ENCODE assay signal across 8 cellular contexts in genomic region chr19:18416778-18417249, GRCh38. TPM values are rescaled to one million over a fixed set of nuclear protein-coding genes. Genes with fewer than 3 reads are reported as not detected.
DNase-seq lines count a peak whose midpoint lies in the region; ATAC-seq and TF ChIP-seq lines count a peak whose summit lies in the region.

No MANE protein-coding gene starts in this region.

- peaks cover 18% of the 10 kb centered on the region for H3K36me3 Mint-ChIP-seq in Caco-2 (ENCODE audit: insufficient read depth, unreplicated experiment)

- H3K4me3 Mint-ChIP-seq in Caco-2 (ENCODE audit: unreplicated experiment): peak overlapping the region; percentile 89

- no peaks in the 10 kb centered on the region for H3K27me3 Mint-ChIP-seq in Caco-2 (ENCODE audit: insufficient read depth, unreplicated experiment)

- no peaks in the 10 kb centered on the region for H3K36me3 ChIP-seq in Caco-2 (ENCODE audit: control insufficient read depth, insufficient read depth, low read length)
- H3K36me3 ChIP-seq in adrenal gland (replicated peaks in 1 of 2): no peaks in the 10 kb centered on the region
- no peaks in the 10 kb centered on the region for H3K36me3 ChIP-seq in aorta (ENCODE audit: control insufficient read depth in 1 of 2, insufficient read depth in 2 of 2, low read length in 1 of 2)

- POLR2A ChIA-PET in Caco-2 (lab: Charles Lee): interaction anchor here (0.5 to 4.0 kb wide), 9 partner anchors 15 to 192 kb away, joined by 3 to 32 read pairs (median 4); partner anchors contain the start of genes JUND and LSM4

- H3K9me3 ChIP-seq in Caco-2: no peaks in the 10 kb centered on the region
- H3K9me3 ChIP-seq in adrenal gland (replicated peaks in 1 of 3): no peaks in the 10 kb centered on the region
- H3K9me3 ChIP-seq in aorta (ENCODE audit: control insufficient read depth, low read length): no peaks in the 10 kb centered on the region

- H3K4me3 ChIP-seq in Caco-2 (ENCODE audit: low read depth, low read length) (peak overlapping the region; percentile 57), adrenal gland (peak overlapping the region in 1 of 4 donors; percentile 50), aorta (ENCODE audit: low read length in 2 of 2) (peak overlapping the region in 1 of 2 donors; percentile 6)

- intact Hi-C loops in Caco-2 (cut with micrococcal nuclease; ENCODE audit: unreplicated experiment): no loop called here
- intact Hi-C loops in adrenal gland (cut with DNase I): no loop called here
- intact Hi-C loops in Right ventricle myocardium superior (cut with DNase I): no loop called here
- intact Hi-C loops in aorta (cut with DNase I): loop anchor here (1.0 to 10.0 kb wide), 4 partner anchors 113 to 212 kb away; partner anchors contain the start of genes JUND (in 1 of the 2) and RAB3A (in 1 of the 2)

- no peak for TF ChIP-seq POLR2A in adrenal gland (IDR thresholded peaks at IDR 0.05)

- no peaks in the 10 kb centered on the region for H3K27me3 ChIP-seq in Caco-2 (replicated peaks; ENCODE audit: control insufficient read depth, insufficient read depth, low read length)
- no peaks in the 10 kb centered on the region for H3K27me3 ChIP-seq in adrenal gland
- no peaks in the 10 kb centered on the region for H3K27me3 ChIP-seq in aorta (ENCODE audit: control insufficient read depth in 1 of 2, insufficient read depth in 2 of 2, low read length in 1 of 2)

- H3K4me1 Mint-ChIP-seq in Caco-2 (ENCODE audit: low read depth, unreplicated experiment): no peaks in the 10 kb centered on the region

- no peak for TF ChIP-seq CTCF in Caco-2 (IDR thresholded peaks at IDR 0.05; ENCODE audit: insufficient read depth in 1 of 2, low read depth in 1 of 2, low read length in 1 of 2, severe bottlenecking in 1 of 2, unreplicated experiment in 1 of 2)
- no peak for TF ChIP-seq CTCF in adrenal gland (IDR thresholded peaks at IDR 0.05)
- TF ChIP-seq CTCF in omental fat pad (IDR thresholded peaks at IDR 0.05): no peak

- CTCF ChIA-PET in Caco-2 (lab: Charles Lee): interaction anchor here (0.7 to 1.8 kb wide), 8 partner anchors 15 to 139 kb away, joined by 3 to 11 read pairs (median 4); partner anchors contain the start of gene GDF15

- BruUV-seq in Caco-2 (replicated peaks; lab: Mats Ljungman, UMichigan): no TSS peak

- 0 to 1% (median 1%) methylated on average over 6 to 44 of the region's 44 CpGs for WGBS in adrenal gland, 4 donors
- 1% methylated on average over 40 to 44 of the region's 44 CpGs for WGBS in aorta, 2 donors

- H3K9me3 Mint-ChIP-seq in Caco-2 (ENCODE audit: unreplicated experiment): no peaks in the 10 kb centered on the region

- peak; percentile 64 for ATAC-seq in Right ventricle myocardium superior (ENCODE audit: poor library complexity)
- peak; percentile 43 for ATAC-seq in omental fat pad (ENCODE audit: low FRiP score)
- peak; percentile 82 for ATAC-seq in aorta (ENCODE audit: low FRiP score)
- no peak for ATAC-seq in HG02588 (IDR thresholded peaks at IDR 0.05; ENCODE audit: unreplicated experiment)

- DNase-seq in Caco-2 (peak; percentile 87 to 88), Kasumi-1 (lab: John Stamatoyannopoulos, UW) (peak; percentile 91 to 92), SHP77 treated with DMSO at 0.1 percent for 48 hours (lab: John Stamatoyannopoulos, UW) (peak; percentile 64), adrenal gland (peak; percentile 80 to 93 (median 85)), Right ventricle myocardium superior (peak; percentile 95), omental fat pad (ENCODE audit: low spot score) (no peak), aorta (peak; percentile 97 to 98)

- H3K27ac ChIP-seq in adrenal gland (peak overlapping the region; percentile 72 to 92 (median 85)), aorta (ENCODE audit: low read depth in 1 of 2, low read length in 2 of 2) (peak overlapping the region in 1 of 2 donors; percentile 71)

- H3K4me1 ChIP-seq in Caco-2: peaks cover 33% of the 10 kb centered on the region
- peaks cover 38 to 57% of the 10 kb centered on the region in 2 donors for H3K4me1 ChIP-seq in adrenal gland (replicated peaks in 1 of 2)
- no peaks in the 10 kb centered on the region for H3K4me1 ChIP-seq in aorta (ENCODE audit: control insufficient read depth in 1 of 2, insufficient read depth in 2 of 2, low read length in 2 of 2)

- H3K27ac Mint-ChIP-seq in Caco-2 (ENCODE audit: unreplicated experiment): peak overlapping the region; percentile 91

RNA-seq across cellular contexts. Expression of gene SSBP4, which starts 2.4 kb away (rescaled TPM):
- total RNA-seq in Caco-2 (2022): 46.2 and 49.4 TPM in 2 replicates
- total RNA-seq in adrenal gland: 100 to 1,000 TPM in 1 of 8 donors, 10 to 100 TPM in 7; 38.9 to 119 (median 73.7) TPM
- 100 to 1,000 TPM in 2 of 3 donors, 1 to 10 TPM in 1; 9.1 to 160 (median 136) TPM for polyA plus RNA-seq in adrenal gland
- total RNA-seq in Right ventricle myocardium superior: 30.4 TPM
- total RNA-seq in omental fat pad: 10 to 100 TPM; 29.9 to 62.9 (median 43.7) TPM
- total RNA-seq in aorta: 10 to 100 TPM; 51.4 to 89.4 TPM
- 100 to 1,000 TPM in 1 of 2 donors, 10 to 100 TPM in 1; 40.6 to 150 TPM for polyA plus RNA-seq in aorta

RNA-seq across cellular contexts. Expression of gene LRRC25, which starts 19.4 kb away (rescaled TPM):
- total RNA-seq in Caco-2 (2022) (not detected in 2 replicates), adrenal gland (10 to 100 TPM in 7 of 8 donors, 1 to 10 TPM in 1; 8.7 to 38.2 (median 22.5) TPM), Right ventricle myocardium superior (3.6 TPM), omental fat pad (10 to 100 TPM; 11.8 to 37.2 (median 28.8) TPM), aorta (10 to 100 TPM in 1 of 2 donors, 1 to 10 TPM in 1; 7.7 to 15.6 TPM)
- polyA plus RNA-seq in adrenal gland (10 to 100 TPM in 1 of 3 donors, 1 to 10 TPM in 2; 5.1 to 18.4 (median 8.5) TPM), aorta (1 to 10 TPM; 2.2 to 7.4 TPM)

RNA-seq across cellular contexts. Expression of gene ISYNA1, which starts 21.1 kb away (rescaled TPM):
- total RNA-seq in Caco-2 (2022) (65.3 and 67.3 TPM in 2 replicates), adrenal gland (100 to 1,000 TPM in 3 of 8 donors, 10 to 100 TPM in 5; 32.3 to 211 (median 78.7) TPM), Right ventricle myocardium superior (26.0 TPM), omental fat pad (10 to 100 TPM; 20.0 to 36.7 (median 29.8) TPM), aorta (10 to 100 TPM; 42.1 to 86.5 TPM)
- polyA plus RNA-seq in adrenal gland (100 to 1,000 TPM in 2 of 3 donors, 1 to 10 TPM in 1; 3.2 to 313 (median 125) TPM), aorta (100 to 1,000 TPM in 1 of 2 donors, 10 to 100 TPM in 1; 56.0 to 535 TPM)

RNA-seq across cellular contexts. Expression of gene GDF15, which starts 30.9 kb away (rescaled TPM):
- total RNA-seq in Caco-2 (2022) (55.3 and 56.1 TPM in 2 replicates), adrenal gland (10 to 100 TPM in 4 of 8 donors, 1 to 10 TPM in 3, under 1 TPM in 1; 0.90 to 29.2 (median 9.0) TPM), Right ventricle myocardium superior (0.54 TPM), omental fat pad (1 to 10 TPM; 1.9 to 4.6 (median 3.0) TPM), aorta (1 to 10 TPM; 4.2 to 9.8 TPM)
- polyA plus RNA-seq in adrenal gland (1 to 10 TPM in 2 of 3 donors, under 1 TPM in 1; 0.33 to 5.3 (median 2.6) TPM), aorta (1 to 10 TPM; 2.8 to 3.2 TPM)

Comparison
In these comparisons a context has a peak if more than half of its experiments do, and no peak if none do; other contexts are left out.
1. intact Hi-C loops: an anchor here in aorta (1.0 to 10.0 kb wide); none called in Caco-2, adrenal gland and Right ventricle myocardium superior.